In genomic region chr13:80126382-80127068, GRCh38 we compare ENCODE assay signal across 21 cellular contexts.
"Had no signal": no experiment of that assay in that cellular context is flagged by ENCODE, and none has a peak within 500 bp of the region (broad histone marks: within the 10 kb centered on the region; RNA-seq: fewer than 3 reads in every experiment).

No MANE protein-coding gene starts in this region.

- H3K36me3 Mint-ChIP-seq: activated naive CD4-positive, alpha-beta T cell treated with anti-CD3 and anti-CD28 coated beads, Interleukin-2, amount 50 U/mL, for 24 hours; naive thymus-derived CD8-positive, alpha-beta T cell; T-cell; type B pancreatic cell had no signal

- H3K4me1 ChIP-seq: sigmoid colon, testis had no signal

- FAIRE-seq: TTC549 had no signal

- H3K27ac Mint-ChIP-seq: activated naive CD4-positive, alpha-beta T cell treated with anti-CD3 and anti-CD28 coated beads, Interleukin-2, amount 50 U/mL, for 24 hours; naive thymus-derived CD8-positive, alpha-beta T cell; T-cell; T-helper 2 cell treated with Interferon-gamma antibody and Interleukin-4, amounts not matched to agents 5 μg/mL and 100 μg/mL, for 36 hours; type B pancreatic cell had no signal

- H3K4me3 Mint-ChIP-seq: activated naive CD4-positive, alpha-beta T cell treated with anti-CD3 and anti-CD28 coated beads, Interleukin-2, amount 50 U/mL, for 24 hours; naive thymus-derived CD8-positive, alpha-beta T cell; T-cell; T-helper 2 cell treated with Interferon-gamma antibody and Interleukin-4, amounts not matched to agents 5 μg/mL and 100 μg/mL, for 36 hours; type B pancreatic cell had no signal

- H3K36me3 ChIP-seq: ascending aorta, heart left ventricle, lower lobe of right lung, sigmoid colon, vagina had no signal

- H3K27me3 ChIP-seq: ascending aorta, heart left ventricle, sigmoid colon, testis, vagina had no signal

- H3K9me3 Mint-ChIP-seq: activated naive CD4-positive, alpha-beta T cell treated with anti-CD3 and anti-CD28 coated beads, Interleukin-2, amount 50 U/mL, for 24 hours; T-helper 2 cell treated with Interferon-gamma antibody and Interleukin-4, amounts not matched to agents 5 μg/mL and 100 μg/mL, for 36 hours had no signal

- H3K27me3 Mint-ChIP-seq: activated naive CD4-positive, alpha-beta T cell treated with anti-CD3 and anti-CD28 coated beads, Interleukin-2, amount 50 U/mL, for 24 hours; naive thymus-derived CD8-positive, alpha-beta T cell; T-cell; type B pancreatic cell had no signal

- H3K9me3 ChIP-seq: ascending aorta, heart left ventricle, lower lobe of right lung, sigmoid colon, testis, vagina had no signal

- H3K27ac ChIP-seq: ascending aorta, heart left ventricle, lower lobe of right lung, sigmoid colon, testis, vagina had no signal

- H3K4me1 Mint-ChIP-seq: activated naive CD4-positive, alpha-beta T cell treated with anti-CD3 and anti-CD28 coated beads, Interleukin-2, amount 50 U/mL, for 24 hours; naive thymus-derived CD8-positive, alpha-beta T cell; T-cell had no signal

- DNase-seq: activated gamma-delta T cell treated with Interleukin-2 at 50 U/mL for 16 hours; activated T-cell treated with anti-CD3 and anti-CD28 coated beads, Interleukin-2, amount 50 U/mL, for 1 hour; central memory CD4-positive, alpha-beta T cell; effector memory CD4-positive, alpha-beta T cell; heart left ventricle; lower lobe of right lung; naive thymus-derived CD8-positive, alpha-beta T cell; nucleus accumbens; sigmoid colon; stimulated activated CD4-positive, alpha-beta T cell treated with anti-CD3 and anti-CD28 coated beads, Interleukin-2, amount 100 ng/mL, for 48 hours; stimulated activated CD8-positive, alpha-beta memory T cell treated with anti-CD3 and anti-CD28 coated beads, Interleukin-4, amount 100 ng/mL, for 48 hours; stimulated activated naive CD4-positive, alpha-beta T cell; T-cell; testis had no signal

- H3K4me3 ChIP-seq: ascending aorta, heart left ventricle, lower lobe of right lung, sigmoid colon, testis, vagina had no signal

- ATAC-seq: heart left ventricle; left lobe of liver; lower lobe of right lung; naive thymus-derived CD8-positive, alpha-beta T cell; T-cell had no signal
